In the genomic region with DNA sequence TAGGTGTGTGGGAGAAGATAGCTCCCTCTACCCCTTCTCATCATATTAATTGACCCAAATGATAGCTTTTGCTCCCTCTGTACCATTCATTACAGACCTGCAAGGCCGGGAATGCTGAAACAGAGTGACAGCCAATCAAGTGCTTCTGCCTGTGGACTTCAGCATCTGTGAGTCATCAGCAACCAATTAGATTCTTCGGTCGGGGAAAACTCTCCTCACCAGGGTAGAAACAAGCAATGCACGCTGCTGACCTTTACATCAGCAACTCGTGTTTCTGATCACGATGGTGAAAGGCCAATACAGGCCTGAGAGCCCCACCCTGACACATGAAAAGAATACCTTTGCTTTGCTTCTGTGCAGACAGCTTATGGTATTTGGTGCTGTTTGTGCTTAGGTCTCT, we compare ENCODE assay signal across 11 cellular contexts.
DNase-seq lines count a peak whose midpoint lies in the region; ATAC-seq and TF ChIP-seq lines count a peak whose summit lies in the region.
"Had no signal": no experiment of that assay in that cellular context is flagged by ENCODE, and none has a peak within 500 bp of the region (broad histone marks: within the 10 kb centered on the region; RNA-seq: fewer than 3 reads in every experiment).

No MANE protein-coding gene starts in this region.

- peak; percentile 42 for DNase-seq in GM23248
- DNase-seq in SHP77 treated with DMSO at 0.1 percent for 48 hours (lab: John Stamatoyannopoulos, UW), result peak; percentile 27
- peak; percentile 69 for DNase-seq in hepatic stellate cell (ENCODE audit: low spot score)
- DNase-seq in retina, result peak; percentile 31
- no peak for DNase-seq in NCI-H446 treated with DMSO at 0.1 percent for 48 hours (lab: John Stamatoyannopoulos, UW)
- no peak for DNase-seq in NCI-H748 (lab: John Stamatoyannopoulos, UW; ENCODE audit: unreplicated experiment)
- no peak for DNase-seq in chondrocyte (ENCODE audit: low spot score)
- DNase-seq: activated CD4-positive, alpha-beta memory T cell treated with anti-CD3 and anti-CD28 coated beads for 36 hours; upper lobe of left lung had no signal

- no peaks in the 10 kb centered on the region for H3K4me1 ChIP-seq in GM23248 (ENCODE audit: insufficient read depth)
- H3K4me1 ChIP-seq: ascending aorta, upper lobe of left lung had no signal

- no peaks in the 10 kb centered on the region for H3K36me3 ChIP-seq in GM23248 (ENCODE audit: low read depth)
- H3K36me3 ChIP-seq: ascending aorta, upper lobe of left lung had no signal

- no peaks in the 10 kb centered on the region for H3K27me3 ChIP-seq in GM23248 (replicated peaks; ENCODE audit: insufficient read depth)
- H3K27me3 ChIP-seq: ascending aorta, upper lobe of left lung had no signal

- H2AFZ ChIP-seq in GM23248, result peak overlapping the region; percentile 66

- no peaks in the 10 kb centered on the region for H3F3A ChIP-seq in GM23248 (ENCODE audit: insufficient read depth)

- no peak overlapping the region for H3K4me3 ChIP-seq in GM23248
- H3K4me3 ChIP-seq: ascending aorta, upper lobe of left lung had no signal

- H3K36me3 Mint-ChIP-seq in chondrocyte (ENCODE audit: low read depth), result no peaks in the 10 kb centered on the region
- H3K36me3 Mint-ChIP-seq: activated CD4-positive, alpha-beta memory T cell treated with anti-CD3 and anti-CD28 coated beads for 36 hours had no signal

- H3K27ac ChIP-seq in GM23248, result no peak overlapping the region
- H3K27ac ChIP-seq: ascending aorta, upper lobe of left lung had no signal

- H3K4me2 ChIP-seq in GM23248 (ENCODE audit: unreplicated experiment), result no peak overlapping the region

- H3K4me3 Mint-ChIP-seq in chondrocyte (ENCODE audit: unreplicated experiment), result no peak overlapping the region
- H3K4me3 Mint-ChIP-seq: activated CD4-positive, alpha-beta memory T cell treated with anti-CD3 and anti-CD28 coated beads for 36 hours had no signal

- ATAC-seq in GM21367 (IDR thresholded peaks at IDR 0.05; ENCODE audit: unreplicated experiment), result no peak

- peaks cover 13% of the 10 kb centered on the region for H3K9me3 Mint-ChIP-seq in chondrocyte (ENCODE audit: low read depth)
- H3K9me3 Mint-ChIP-seq: activated CD4-positive, alpha-beta memory T cell treated with anti-CD3 and anti-CD28 coated beads for 36 hours had no signal

- H3K4me1 Mint-ChIP-seq in chondrocyte (ENCODE audit: low read depth), result no peaks in the 10 kb centered on the region

- H3K27me3 Mint-ChIP-seq in chondrocyte (ENCODE audit: low read depth), result no peaks in the 10 kb centered on the region
- H3K27me3 Mint-ChIP-seq: activated CD4-positive, alpha-beta memory T cell treated with anti-CD3 and anti-CD28 coated beads for 36 hours had no signal

- no peak for TF ChIP-seq CTCF in chondrocyte (IDR thresholded peaks at IDR 0.05)

- WGBS in GM23248 (ENCODE audit: low coverage in 1 of 2, low lambda C conversion rate in 2 of 2, missing lambda C conversion rate in 2 of 2), 2 experiments, result 9 to 11% methylated on average over 4 to 6 of the region's 6 CpGs

- no peaks in the 10 kb centered on the region for H3K9me2 ChIP-seq in GM23248 (ENCODE audit: insufficient read depth)

- no peak overlapping the region for H3K27ac Mint-ChIP-seq in chondrocyte (ENCODE audit: unreplicated experiment)
- H3K27ac Mint-ChIP-seq: activated CD4-positive, alpha-beta memory T cell treated with anti-CD3 and anti-CD28 coated beads for 36 hours had no signal

- in situ Hi-C loops in GM23248 (cut with MboI), result no loop called here

- no peaks in the 10 kb centered on the region for H3K79me2 ChIP-seq in GM23248 (ENCODE audit: insufficient read depth)

- H3K9me3 ChIP-seq in GM23248 (ENCODE audit: low read depth), result no peaks in the 10 kb centered on the region
- H3K9me3 ChIP-seq: ascending aorta, upper lobe of left lung had no signal

- H3K9ac ChIP-seq in GM23248, result no peak overlapping the region

- H4K20me1 ChIP-seq in GM23248 (ENCODE audit: insufficient read depth), result no peaks in the 10 kb centered on the region

Comparison
In these comparisons a context has a peak if more than half of its experiments do, and no peak if none do; other contexts are left out.
1. DNase-seq: peak in GM23248 (single experiment), SHP77 treated with DMSO at 0.1 percent for 48 hours (single experiment), hepatic stellate cell (single experiment) and retina (single experiment); none in NCI-H446 treated with DMSO at 0.1 percent for 48 hours (single experiment), NCI-H748 (single experiment) and chondrocyte (single experiment).